In genomic region chr6:157823001-157823522, GRCh38 we compare ENCODE assay signal across 8 cellular contexts. TPM values are rescaled to one million over a fixed set of nuclear protein-coding genes. Genes with fewer than 3 reads are reported as not detected.
DNase-seq lines count a peak whose midpoint lies in the region; ATAC-seq and TF ChIP-seq lines count a peak whose summit lies in the region.

TSS of gene SNX9 (plus strand) at chr6:157823246. CDS start at chr6:157823435, 189 bp downstream.

- H3K27me3 ChIP-seq in AG04450 (ENCODE audit: control insufficient read depth, insufficient read depth, low read length) (no peaks in the 10 kb centered on the region), endocrine pancreas (ENCODE audit: control insufficient read depth, insufficient read depth, low read length) (no peaks in the 10 kb centered on the region), mesendoderm (ENCODE audit: insufficient read depth, low read length, poor library complexity) (no peaks in the 10 kb centered on the region)

- H2BK5ac ChIP-seq in mesendoderm (ENCODE audit: low read length), result no peak within 1 kb of the TSS

- peak within 1 kb of the TSS; percentile 99 for H3K18ac ChIP-seq in mesendoderm (ENCODE audit: low read length)

- no peak for TF ChIP-seq CTCF in AG04450 (IDR thresholded peaks at IDR 0.05; ENCODE audit: low read depth, low read length)

- peaks cover 23% of the 10 kb centered on the region for H3K79me2 ChIP-seq in mesendoderm (ENCODE audit: control insufficient read depth, insufficient read depth, low read length)

- H3K4me3 ChIP-seq in AG04450 (ENCODE audit: low read depth, low read length) (peak within 1 kb of the TSS; percentile 77), endocrine pancreas (ENCODE audit: control insufficient read depth, insufficient read depth, low read length) (peak within 1 kb of the TSS; percentile 97), mesendoderm (ENCODE audit: low read length) (peak within 1 kb of the TSS; percentile 45)

- H3K9ac ChIP-seq in endocrine pancreas (ENCODE audit: control insufficient read depth, insufficient read depth, low read length) (peak within 1 kb of the TSS; percentile 87), mesendoderm (ENCODE audit: low read length) (peak within 1 kb of the TSS; percentile 88)

- peaks cover 2% of the 10 kb centered on the region; the same call in 1 of the 2 replicates for H3K9me3 ChIP-seq in AG04450 (ENCODE audit: control insufficient read depth, insufficient read depth, low read length)
- no peaks in the 10 kb centered on the region for H3K9me3 ChIP-seq in endocrine pancreas (ENCODE audit: control insufficient read depth, low read length)

- H4K8ac ChIP-seq in mesendoderm (ENCODE audit: low read depth, low read length), result peak within 1 kb of the TSS; percentile 67

- no peak within 1 kb of the TSS for H2AK5ac ChIP-seq in mesendoderm (ENCODE audit: low read length)

- CTCF ChIA-PET in AG04450 (lab: Charles Lee), result interaction anchor here (1.0 kb wide), 1 partner anchor 16 kb away, joined by 3 read pairs; no protein-coding TSS in a partner anchor

- no CpG with 5 or more reads among the region's 91 CpGs for WGBS in mesendoderm (ENCODE audit: extremely low coverage, insufficient coverage, low lambda C conversion rate)

- H2BK15ac ChIP-seq in mesendoderm (replicated peaks; ENCODE audit: low read depth), result no peak within 1 kb of the TSS

- H3K4me1 ChIP-seq in endocrine pancreas (ENCODE audit: control insufficient read depth, insufficient read depth, low read length), result peaks cover 4% of the 10 kb centered on the region
- no peaks in the 10 kb centered on the region for H3K4me1 ChIP-seq in mesendoderm (ENCODE audit: control insufficient read depth, low read depth, low read length)

- POLR2A ChIA-PET in AG04450 (lab: Yijun Ruan, JAX), result no interaction called here

- H3K27ac ChIP-seq in AG04450 (ENCODE audit: low read depth, low read length) (peak within 1 kb of the TSS; percentile 73), mesendoderm (ENCODE audit: low read depth, low read length) (peak within 1 kb of the TSS; percentile 83)

- no peak within 1 kb of the TSS for H3K23ac ChIP-seq in mesendoderm (ENCODE audit: low read length)

- peak within 1 kb of the TSS; percentile 92 for H3K56ac ChIP-seq in mesendoderm (ENCODE audit: low read length)

- no peak within 1 kb of the TSS for H4K5ac ChIP-seq in mesendoderm (ENCODE audit: low read length)

- peak within 1 kb of the TSS; percentile 69 for H2BK120ac ChIP-seq in mesendoderm (ENCODE audit: low read depth, low read length)

- peak within 1 kb of the TSS; percentile 83 for H3K4me2 ChIP-seq in mesendoderm (ENCODE audit: low read length)

- no peaks in the 10 kb centered on the region for H3K36me3 ChIP-seq in endocrine pancreas (ENCODE audit: control insufficient read depth, insufficient read depth, low read length)
- no peaks in the 10 kb centered on the region for H3K36me3 ChIP-seq in mesendoderm (ENCODE audit: control insufficient read depth, insufficient read depth, low read length)

- no peak for DNase-seq in AG04450 (ENCODE audit: low read depth, low spot score)
- DNase-seq in NCI-H774 (lab: John Stamatoyannopoulos, UW), result peak; percentile 76
- DNase-seq in activated CD8-positive, alpha-beta memory T cell treated with anti-CD3 and anti-CD28 coated beads for 48 hours (ENCODE audit: low read depth in 2 of 3, low spot score in 2 of 3), result peak; percentile 25 to 53 (median 43)
- DNase-seq in mesendoderm, result peak; percentile 88
- DNase-seq in stimulated activated CD8-positive, alpha-beta memory T cell treated with anti-CD3 and anti-CD28 coated beads, Interleukin-15, amount 100 ng/mL, for 48 hours (ENCODE audit: low read depth in 2 of 2), result peak; percentile 59 to 63

- H3K79me1 ChIP-seq in mesendoderm (ENCODE audit: low read length), result no peaks in the 10 kb centered on the region

- ATAC-seq in GM18861 (IDR thresholded peaks at IDR 0.05; ENCODE audit: unreplicated experiment) (peak; percentile 53), HG03064 (IDR thresholded peaks at IDR 0.05; ENCODE audit: low read depth, unreplicated experiment) (peak; percentile 67)

- H3K4ac ChIP-seq in mesendoderm (ENCODE audit: low read depth, low read length), result peak within 1 kb of the TSS; percentile 93

RNA-seq across cellular contexts. Expression of gene SNX9, which starts in this region (rescaled TPM):
- polyA plus RNA-seq in AG04450 (2011; rRNA removed), result 52.4 and 58.7 TPM in 2 replicates
- 34.0 and 37.8 TPM in 2 replicates for polyA minus RNA-seq in AG04450 (2011; rRNA and poly(A)+ RNA removed)
- 28.5 TPM for polyA plus RNA-seq in mesendoderm (2013, experiment 1 of 2)
- polyA plus RNA-seq in mesendoderm (2013, experiment 2 of 2), result 29.3 TPM

Comparison
In these comparisons a context has a peak if more than half of its experiments do, and no peak if none do; other contexts are left out.
1. H3K4me3 ChIP-seq: peak in every context shown above with its lines; median percentile 97 in endocrine pancreas; 77 in AG04450; 45 in mesendoderm.